Comparison of ENCODE assay signal across 8 cellular contexts in the genomic region with DNA sequence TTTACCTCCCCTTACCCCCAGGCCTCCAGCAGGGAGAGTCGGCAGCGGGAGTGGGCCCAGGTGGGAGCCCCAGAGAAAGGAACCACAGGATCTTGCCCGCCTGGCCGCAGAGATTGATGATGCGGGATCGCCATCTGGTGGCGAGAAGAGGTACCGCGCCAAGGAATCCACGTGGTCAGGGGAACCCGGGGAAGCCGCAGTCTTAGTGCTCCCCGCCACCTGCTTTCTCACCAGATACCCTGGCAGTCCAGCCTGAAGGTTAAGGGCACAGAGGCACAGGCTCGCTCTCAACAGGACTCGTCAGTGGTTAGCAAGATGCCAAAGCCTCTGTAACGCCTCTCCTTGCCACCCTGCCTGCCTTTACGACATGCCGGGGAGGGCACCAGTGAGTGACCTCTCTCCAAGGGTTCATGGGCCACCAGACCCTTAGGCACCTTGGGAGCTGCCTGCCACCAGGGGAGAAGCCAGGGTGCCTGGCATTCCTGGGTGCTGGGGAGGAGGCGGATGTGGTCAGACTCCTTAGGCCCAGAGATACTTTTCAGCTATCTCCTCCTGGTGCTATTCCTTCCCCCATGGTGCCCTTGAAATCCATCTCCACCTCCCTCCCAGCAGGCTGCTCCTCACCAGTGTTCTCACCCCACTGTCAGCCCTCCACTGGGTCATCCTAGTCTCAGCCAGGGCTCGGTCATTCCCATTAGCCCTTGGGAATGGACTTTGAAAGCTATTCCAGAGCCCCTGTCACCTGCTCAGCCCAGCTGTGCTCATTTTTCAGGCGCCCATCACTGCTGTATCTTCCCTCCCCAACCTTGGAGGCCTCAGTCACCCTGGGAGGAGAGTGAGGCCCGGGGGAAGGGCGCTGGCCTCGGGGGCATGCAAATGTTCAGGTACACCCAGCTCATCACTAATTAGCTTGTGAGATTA. TPM values are rescaled to one million over a fixed set of nuclear protein-coding genes. Genes with fewer than 3 reads are reported as not detected.
A peak's percentile ranks its signal among the peaks of the same experiment; 100 is the strongest.
DNase-seq lines count a peak whose midpoint lies in the region; FAIRE-seq and TF ChIP-seq lines count a peak whose summit lies in the region.

No MANE protein-coding gene starts in this region.

- H3K27me3 Mint-ChIP-seq in osteocyte (ENCODE audit: unreplicated experiment) = peaks cover 24% of the 10 kb centered on the region

- H3K9me3 ChIP-seq in SJCRH30 (replicated peaks) = no peaks in the 10 kb centered on the region
- no peaks in the 10 kb centered on the region for H3K9me3 ChIP-seq in tibial nerve

- H3K9me3 Mint-ChIP-seq in osteocyte (ENCODE audit: unreplicated experiment) = no peaks in the 10 kb centered on the region

- H3K27me3 ChIP-seq in SJCRH30 (no peaks in the 10 kb centered on the region), tibial nerve (no peaks in the 10 kb centered on the region)

- TF ChIP-seq CTCF in osteocyte (IDR thresholded peaks at IDR 0.05) (peak; percentile 93), tibial nerve (IDR thresholded peaks at IDR 0.05) (peak; percentile 90 to 99 (median 92))

- no peak overlapping the region for H3K27ac ChIP-seq in SJCRH30
- no peak overlapping the region for H3K27ac ChIP-seq in tibial nerve

- peaks cover 9% of the 10 kb centered on the region for H3K4me1 ChIP-seq in SJCRH30
- H3K4me1 ChIP-seq in tibial nerve = peaks cover 0 to 23% (median 6%) of the 10 kb centered on the region in 4 donors

- TF ChIP-seq EP300 in tibial nerve (IDR thresholded peaks at IDR 0.05) = no peak

- H3K4me3 ChIP-seq in SJCRH30 (no peak overlapping the region), tibial nerve (no peak overlapping the region)

- no peak overlapping the region for H3K27ac Mint-ChIP-seq in osteocyte (ENCODE audit: unreplicated experiment)

- no peak for FAIRE-seq in frontal cortex (lab: Jason Lieb, UNC)

- H3K4me3 Mint-ChIP-seq in osteocyte (ENCODE audit: unreplicated experiment) = no peak overlapping the region

- H3K36me3 Mint-ChIP-seq in osteocyte (ENCODE audit: unreplicated experiment) = no peaks in the 10 kb centered on the region

- no peak for TF ChIP-seq POLR2A in tibial nerve (IDR thresholded peaks at IDR 0.05)

- 26 to 60% methylated on average over 11 to 24 of the region's 24 CpGs for WGBS in tibial nerve, 2 donors

- peaks cover 4% of the 10 kb centered on the region for H3K4me1 Mint-ChIP-seq in osteocyte (ENCODE audit: unreplicated experiment)

- DNase-seq in NCI-H510A treated with DMSO at 0.1 percent for 48 hours (lab: John Stamatoyannopoulos, UW) (peak; percentile 74), NCI-H510A (lab: John Stamatoyannopoulos, UW) (no peak), LoVo (ENCODE audit: low spot score) (peak; percentile 88), SJCRH30 (peak; percentile 80 to 95), frontal cortex (ENCODE audit: low spot score in 2 of 2) (peak; percentile 80 to 88), osteocyte (ENCODE audit: extremely low spot score, unreplicated experiment) (peak; percentile 93), tibial nerve (ENCODE audit: low spot score in 2 of 2) (peak; percentile 80 to 94)
- peak; percentile 95 for DNase-seq in activated effector memory CD4-positive, alpha-beta T cell treated with anti-CD3 and anti-CD28 coated beads, Interleukin-2, amount 50 U/mL, for 16 hours

- no peaks in the 10 kb centered on the region for H3K36me3 ChIP-seq in SJCRH30
- no peaks in the 10 kb centered on the region for H3K36me3 ChIP-seq in tibial nerve

RNA-seq across cellular contexts. Expression of gene RHBDF2, which starts 5.4 kb away (rescaled TPM):
- total RNA-seq in SJCRH30 (2014; rRNA removed; shearing (Covaris generic)) = 2.4 and 2.5 TPM in 2 replicates
- total RNA-seq in frontal cortex (1.6 TPM), osteocyte (14.5 and 17.5 TPM in 2 replicates), tibial nerve (10 to 100 TPM; 33.1 to 99.0 (median 73.5) TPM)

RNA-seq across cellular contexts. Expression of gene CYGB, which starts 30.8 kb away (rescaled TPM):
- total RNA-seq in SJCRH30 (2014; rRNA removed; shearing (Covaris generic)) = not detected in 2 replicates
- total RNA-seq in frontal cortex = 3.3 TPM
- 8.6 and 9.1 TPM in 2 replicates for total RNA-seq in osteocyte
- total RNA-seq in tibial nerve = 10 to 100 TPM; 40.2 to 59.2 (median 48.8) TPM

RNA-seq across cellular contexts. Expression of gene PRCD, which starts 33.2 kb away (rescaled TPM):
- total RNA-seq in SJCRH30 (2014; rRNA removed; shearing (Covaris generic)) = 2.1 and 3.4 TPM in 2 replicates
- total RNA-seq in frontal cortex (2.4 TPM), osteocyte (1.3 and 1.4 TPM in 2 replicates), tibial nerve (10 to 100 TPM in 3 of 4 donors, 1 to 10 TPM in 1; 6.6 to 23.5 (median 14.1) TPM)

RNA-seq across cellular contexts. Expression of gene AANAT, which starts 39.3 kb away (rescaled TPM):
- 0.24 and 0.58 TPM in 2 replicates for total RNA-seq in SJCRH30 (2014; rRNA removed; shearing (Covaris generic))
- not detected for total RNA-seq in frontal cortex
- total RNA-seq in osteocyte = not detected in 2 replicates
- total RNA-seq in tibial nerve = not detected

RNA-seq across cellular contexts. Expression of gene UBE2O, which starts 53.7 kb away (rescaled TPM):
- total RNA-seq in SJCRH30 (2014; rRNA removed; shearing (Covaris generic)) = 40.9 and 41.5 TPM in 2 replicates
- total RNA-seq in frontal cortex = 37.5 TPM
- 30.7 and 32.4 TPM in 2 replicates for total RNA-seq in osteocyte
- total RNA-seq in tibial nerve = 10 to 100 TPM; 16.0 to 38.7 (median 20.7) TPM
